20 cellular contexts compared by ENCODE assay signal in the genomic region with DNA sequence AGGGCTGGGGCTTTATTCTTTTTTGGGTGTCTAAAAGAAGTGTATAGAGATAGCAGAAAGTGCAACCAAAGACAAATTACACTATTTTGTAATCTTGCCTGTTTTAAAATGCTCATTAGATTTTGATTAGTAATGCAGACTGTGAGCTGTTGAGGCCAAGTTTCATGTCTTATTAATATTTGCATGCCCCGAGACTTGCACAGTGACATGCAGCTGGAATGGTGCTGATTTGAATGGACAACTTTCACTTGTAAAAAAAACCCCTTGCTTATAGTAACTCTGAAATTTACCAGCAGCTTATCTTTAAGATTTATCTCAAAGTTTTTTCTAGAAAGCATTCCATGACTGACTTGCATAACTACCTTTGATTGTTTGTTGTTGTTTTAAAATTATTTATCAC.
"Had no signal": no experiment of that assay in that cellular context is flagged by ENCODE, and none has a peak within 500 bp of the region (broad histone marks: within the 10 kb centered on the region; RNA-seq: fewer than 3 reads in every experiment).

No MANE protein-coding gene starts in this region.

- ATAC-seq: activated CD8-positive, alpha-beta memory T cell treated with anti-CD3 and anti-CD28 coated beads, Interleukin-2, amount 10 ng/mL, durations not matched to agents 7 days and 5 days; activated naive CD4-positive, alpha-beta T cell treated with anti-CD3 and anti-CD28 coated beads, Interleukin-2, amount 50 U/mL, for 72 hours; activated naive CD8-positive, alpha-beta T cell treated with anti-CD3 and anti-CD28 coated beads, Interleukin-2, amount 50 U/mL, for 24 hours; PC-3; T-helper 17 cell had no signal

- DNase-seq: activated B cell treated with CpG ODN at 0.5 μM for 24 hours; activated CD4-positive, alpha-beta T cell treated with anti-CD3 and anti-CD28 coated beads for 1 hour; activated CD4-positive, alpha-beta T cell treated with anti-CD3 and anti-CD28 coated beads, Interleukin-2, amount 10 ng/mL, durations not matched to agents 24 days and 14 days; activated CD4-positive, alpha-beta T cell treated with anti-CD3 and anti-CD28 coated beads, Interleukin-2, amount 50 U/mL, for 48 hours; activated CD8-positive, alpha-beta memory T cell treated with anti-CD3 and anti-CD28 coated beads, Interleukin-2, amount 10 ng/mL, durations not matched to agents 7 days and 5 days; activated effector memory CD4-positive, alpha-beta T cell treated with Interleukin-2 at 50 U/mL for 16 hours; activated naive CD4-positive, alpha-beta T cell; activated naive CD8-positive, alpha-beta T cell treated with anti-CD3 and anti-CD28 coated beads, Interleukin-2, amount 50 U/mL, for 24 hours; activated T-cell treated with anti-CD3 and anti-CD28 coated beads, Interleukin-2, amount 50 U/mL, for 24 hours; amygdala; NCI-H1105 treated with DMSO at 0.1 percent for 48 hours; NCI-H1436 treated with DMSO at 0.1 percent for 48 hours; NCI-H187; NCI-H2081; NCI-H510A treated with DMSO at 0.1 percent for 48 hours; PC-3; SHP77 treated with DMSO at 0.1 percent for 48 hours; T-helper 17 cell; T1000 had no signal
